Comparison of ENCODE assay signal across 1 cellular context in genomic region chr6:26351544-26351953, GRCh38.
TF ChIP-seq lines count a peak whose summit lies in the region.

No MANE protein-coding gene starts in this region.

TF ChIP-seq in K562, 482 proteins besides CTCF, POLR2A, EP300 and RAD21 (continued from another document and continues in another):
- TF ChIP-seq ELK1 (CRISPR knock-in tag; IDR thresholded peaks at IDR 0.05) (no peak), ILF3 (IDR thresholded peaks at IDR 0.05; ENCODE audit: borderline replicate concordance) (no peak), NFIX (CRISPR knock-in tag; IDR thresholded peaks at IDR 0.05; ENCODE audit: low read depth) (no peak), ZNF79 (CRISPR knock-in tag; IDR thresholded peaks at IDR 0.05; ENCODE audit: low read depth) (no peak), MTF1 (CRISPR knock-in tag; IDR thresholded peaks at IDR 0.05; ENCODE audit: borderline replicate concordance) (no peak), CREM (IDR thresholded peaks at IDR 0.05; ENCODE audit: low read depth) (peak; percentile 95), CBFA2T3 (IDR thresholded peaks at IDR 0.05) (peak; percentile 87), ZNF395 (CRISPR knock-in tag; IDR thresholded peaks at IDR 0.05) (peak; percentile 18; the same call in 1 of the 2 replicates), PPARD (CRISPR knock-in tag; IDR thresholded peaks at IDR 0.05) (no peak), POLR2AphosphoS5 (IDR thresholded peaks at IDR 0.05; ENCODE audit: control insufficient read depth, insufficient read depth, low read depth, low read length) (peak; percentile 26; the same call in 1 of the 2 replicates), CTCFL (IDR thresholded peaks at IDR 0.05; ENCODE audit: borderline replicate concordance, insufficient read depth, low read depth, low read length, poor library complexity, severe bottlenecking) (no peak), SREBF2 (CRISPR knock-in tag; IDR thresholded peaks at IDR 0.05) (no peak), MTA2 (IDR thresholded peaks at IDR 0.05; ENCODE audit: low read depth) (no peak; the same call in 1 of the 2 replicates), ZNF740 (CRISPR knock-in tag; IDR thresholded peaks at IDR 0.05) (no peak), ZNF740 (tag; IDR thresholded peaks at IDR 0.05) (no peak), SAFB2 (IDR thresholded peaks at IDR 0.05; ENCODE audit: borderline replicate concordance, low read depth, low read length, severe bottlenecking) (no peak), FOSL1 (tag; conservative IDR thresholded peaks at IDR 0.05) (peak; percentile 99), CHD1 (IDR thresholded peaks at IDR 0.05; ENCODE audit: low read length) (no peak), ZNF644 (tag; IDR thresholded peaks at IDR 0.05; ENCODE audit: low read depth) (no peak; the same call in 1 of the 2 replicates), GTF3C2 (IDR thresholded peaks at IDR 0.05; ENCODE audit: borderline replicate concordance, extremely low read depth, insufficient read length) (no peak), ZNF507 (tag; conservative IDR thresholded peaks at IDR 0.05) (no peak), TAF9B (IDR thresholded peaks at IDR 0.05; ENCODE audit: partially characterized antibody) (peak; percentile 84), THRB (CRISPR knock-in tag; conservative IDR thresholded peaks at IDR 0.05) (no peak), NUFIP1 (IDR thresholded peaks at IDR 0.05; ENCODE audit: partially characterized antibody) (no peak), ATF2 (CRISPR knock-in tag; IDR thresholded peaks at IDR 0.05) (no peak; the same call in 1 of the 2 replicates), E2F4 (CRISPR knock-in tag; IDR thresholded peaks at IDR 0.05; ENCODE audit: low read depth) (no peak), PHF21A (IDR thresholded peaks at IDR 0.05; ENCODE audit: borderline replicate concordance, low read depth) (no peak), ATF4 (CRISPR knock-in tag; IDR thresholded peaks at IDR 0.05) (no peak), HMBOX1 (IDR thresholded peaks at IDR 0.05) (peak; percentile 96), ZNF511 (CRISPR knock-in tag; IDR thresholded peaks at IDR 0.05) (no peak), ZNF655 (CRISPR knock-in tag; IDR thresholded peaks at IDR 0.05) (no peak), ZNF324 (CRISPR knock-in tag; IDR thresholded peaks at IDR 0.05) (no peak), MAZ (CRISPR knock-in tag; conservative IDR thresholded peaks at IDR 0.05 in 1 of 2, IDR thresholded peaks at IDR 0.05 in 1 of 2) (peak in 1 of 2 experiments; percentile 54; a peak in 2 of 4 replicates), BHLHE40 (IDR thresholded peaks at IDR 0.05; ENCODE audit: low read length) (no peak), ARID3B (CRISPR knock-in tag; IDR thresholded peaks at IDR 0.05; ENCODE audit: borderline replicate concordance) (no peak), BRCA1 (IDR thresholded peaks at IDR 0.05) (no peak), BRCA1 (CRISPR knock-in tag; IDR thresholded peaks at IDR 0.05) (no peak), ZBTB12 (CRISPR knock-in tag; IDR thresholded peaks at IDR 0.05) (peak; percentile 61), RFX1 (IDR thresholded peaks at IDR 0.05) (no peak), TRIM28 (IDR thresholded peaks at IDR 0.05) (no peak), NFATC3 (IDR thresholded peaks at IDR 0.05) (no peak), NELFE (IDR thresholded peaks at IDR 0.05; ENCODE audit: insufficient read depth, insufficient read length) (no peak), GTF2F1 (IDR thresholded peaks at IDR 0.05; ENCODE audit: low read depth, low read length) (no peak)
